19 cellular contexts compared by ENCODE assay signal in genomic region chr20:32960222-32960518, GRCh38. TPM values are rescaled to one million over a fixed set of nuclear protein-coding genes. Genes with fewer than 3 reads are reported as not detected.
DNase-seq lines count a peak whose midpoint lies in the region; ATAC-seq, FAIRE-seq and TF ChIP-seq lines count a peak whose summit lies in the region.
"Had no signal": no experiment of that assay in that cellular context is flagged by ENCODE, and none has a peak within 500 bp of the region (broad histone marks: within the 10 kb centered on the region; RNA-seq: fewer than 3 reads in every experiment).

No MANE protein-coding gene starts in this region.

- H3K4me3 ChIP-seq in right atrium auricular region (no peak overlapping the region), bronchial epithelial cell (ENCODE audit: low read depth, low read length) (no peak overlapping the region), HepG2 (replicated peaks in 1 of 3; ENCODE audit: insufficient read depth in 1 of 3, low read depth in 2 of 3, low read length in 3 of 3) (no peak overlapping the region)
- H3K4me3 ChIP-seq: GM23248 had no signal

- no peak for TF ChIP-seq RAD21 in HepG2 (CRISPR knock-in tag; IDR thresholded peaks at IDR 0.05)

- FAIRE-seq in bronchial epithelial cell (lab: Jason Lieb, UNC) (peak; percentile 32), HepG2 (lab: Jason Lieb, UNC) (no peak)
- FAIRE-seq: A204.1, H54 had no signal

- no peak for ATAC-seq in HepG2
- ATAC-seq in GM18868 (IDR thresholded peaks at IDR 0.05; ENCODE audit: unreplicated experiment): no peak
- ATAC-seq: CD8-positive, alpha-beta T cell; HCT116 had no signal

- no peak overlapping the region for H3K4me2 ChIP-seq in HepG2 (ENCODE audit: low read depth, low read length)

- TF ChIP-seq POLR2A in HepG2 (IDR thresholded peaks at IDR 0.05; ENCODE audit: insufficient read depth in 1 of 2, low read depth in 2 of 2, low read length in 2 of 2): no peak

- H3K79me2 ChIP-seq in HepG2 (ENCODE audit: insufficient read depth, low read length): no peaks in the 10 kb centered on the region

- in situ Hi-C loops in HepG2 (cut with HindIII; ENCODE audit: extremely low pct_ligation_motif_present, low pct_unique_long_range_greater_than_20kb): no loop called here

- H3K9me3 ChIP-seq in right atrium auricular region (peaks cover 4 to 11% of the 10 kb centered on the region in 2 donors), HepG2 (ENCODE audit: low read length) (peaks cover 6% of the 10 kb centered on the region; the same call in 1 of the 2 replicates)

- TF ChIP-seq EP300 in HepG2 (IDR thresholded peaks at IDR 0.05; ENCODE audit: low read depth in 2 of 2, low read length in 2 of 2): no peak
- no peak for TF ChIP-seq EP300 in HepG2 (CRISPR knock-in tag; IDR thresholded peaks at IDR 0.05; ENCODE audit: borderline replicate concordance)

- POLR2A ChIA-PET in HepG2 (lab: Yijun Ruan, JAX): no interaction called here

- no peaks in the 10 kb centered on the region for H4K20me1 ChIP-seq in HepG2 (ENCODE audit: insufficient read depth, low read length)

- H2AFZ ChIP-seq in HepG2 (ENCODE audit: low read length): no peak overlapping the region
- H2AFZ ChIP-seq: GM23248 had no signal

- CTCF ChIA-PET in HepG2 (lab: Yijun Ruan, JAX; ENCODE audit: low intra/inter-chr PET ratio, low total read pairs): no interaction called here

- intact Hi-C loops in cardiac septum (cut with DNase I) (no loop called here), HepG2 (cut with micrococcal nuclease; ENCODE audit: unreplicated experiment) (no loop called here)

- BruUV-seq in HepG2 (replicated peaks; lab: Mats Ljungman, UMichigan): no TSS peak

- H3K27me3 ChIP-seq in right atrium auricular region (no peaks in the 10 kb centered on the region), bronchial epithelial cell (ENCODE audit: control insufficient read depth, insufficient read depth, low read length) (no peaks in the 10 kb centered on the region), HepG2 (ENCODE audit: control insufficient read depth in 1 of 2, insufficient read depth in 2 of 2, low read length in 2 of 2) (peaks cover 15 to 59% of the 10 kb centered on the region in 2 experiments)

- H3K4me1 ChIP-seq in right atrium auricular region (no peaks in the 10 kb centered on the region), HepG2 (ENCODE audit: insufficient read depth, low read length) (peaks cover 7% of the 10 kb centered on the region; the same call in 1 of the 2 replicates)

- H3K27ac ChIP-seq in right atrium auricular region (no peak overlapping the region), HepG2 (ENCODE audit: extremely low read length, insufficient read depth, low read length) (no peak overlapping the region)
- H3K27ac ChIP-seq: GM23248, HL-60 had no signal

- H3K36me3 ChIP-seq in right atrium auricular region (no peaks in the 10 kb centered on the region), bronchial epithelial cell (ENCODE audit: control insufficient read depth, insufficient read depth, low read length) (no peaks in the 10 kb centered on the region), HepG2 (replicated peaks in 1 of 2; ENCODE audit: control insufficient read depth in 1 of 2, insufficient read depth in 2 of 2, low read length in 2 of 2) (no peaks in the 10 kb centered on the region)

- H3K9ac ChIP-seq in HepG2 (ENCODE audit: insufficient read depth, low read depth, low read length): no peak overlapping the region
- H3K9ac ChIP-seq: GM23248 had no signal

- TF ChIP-seq CTCF in right atrium auricular region (IDR thresholded peaks at IDR 0.05): no peak
- TF ChIP-seq CTCF in bronchial epithelial cell (IDR thresholded peaks at IDR 0.05; ENCODE audit: insufficient read depth, low read length, severe bottlenecking): no peak
- TF ChIP-seq CTCF in HepG2 (CRISPR knock-in tag; IDR thresholded peaks at IDR 0.05): no peak

- DNase-seq in right atrium auricular region (ENCODE audit: low spot score) (peak; percentile 47), cardiac septum (ENCODE audit: low spot score) (no peak), bronchial epithelial cell (ENCODE audit: low read depth) (no peak), mesenteric fat pad (ENCODE audit: low spot score) (peak; percentile 71), HepG2 (ENCODE audit: low spot score) (no peak)
- no peak for DNase-seq in activated CD8-positive, alpha-beta memory T cell treated with anti-CD3 and anti-CD28 coated beads, Interleukin-2, amount 50 U/mL, for 4 hours
- DNase-seq: COR-L47, DMS53, GF-D8, GM23248 had no signal

TF ChIP-seq in HepG2, 621 proteins besides CTCF, POLR2A, EP300 and RAD21 (continues in another document):
- TF ChIP-seq ZSCAN21 (CRISPR knock-in tag; IDR thresholded peaks at IDR 0.05; ENCODE audit: borderline replicate concordance) (no peak), ZNF382 (CRISPR knock-in tag; IDR thresholded peaks at IDR 0.05; ENCODE audit: borderline replicate concordance) (no peak), USF2 (IDR thresholded peaks at IDR 0.05; ENCODE audit: low read depth, low read length) (no peak), USF2 (CRISPR knock-in tag; IDR thresholded peaks at IDR 0.05; ENCODE audit: borderline replicate concordance) (no peak), EHMT2 (IDR thresholded peaks at IDR 0.05; ENCODE audit: borderline replicate concordance, low read depth, low read length) (no peak)

RNA-seq across cellular contexts. Expression of gene SUN5, which starts 44.1 kb away (rescaled TPM):
- total RNA-seq in right atrium auricular region: not detected
- not detected for total RNA-seq in cardiac septum
- total RNA-seq in bronchial epithelial cell: not detected in 2 replicates
- total RNA-seq in mesenteric fat pad: not detected
- not detected in 2 replicates for total RNA-seq in HepG2 (2016; rRNA removed; fragmentation: Illumina TruSeq; extraction: Trizol)
- not detected in 2 replicates for total RNA-seq in HepG2 (2016; cell fraction: cytosol; rRNA removed; fragmentation: Illumina TruSeq; extraction: Trizol; ENCODE audit: low read depth)
- not detected in 2 replicates for total RNA-seq in HepG2 (2016; cell fraction: insoluble cytoplasmic fraction; rRNA removed; fragmentation: Illumina TruSeq; extraction: Trizol)
- total RNA-seq in HepG2 (2016; cell fraction: membrane; rRNA removed; fragmentation: Illumina TruSeq; extraction: Trizol): not detected in 2 replicates
- total RNA-seq in HepG2 (2016; cell fraction: nucleus; rRNA removed; fragmentation: Illumina TruSeq; extraction: Trizol): not detected in 2 replicates
- polyA plus RNA-seq in HepG2 (2011; rRNA removed): not detected in 2 replicates
- polyA plus RNA-seq in HepG2 (2011; cell fraction: cytosol; rRNA removed): not detected in 2 replicates
- polyA plus RNA-seq in HepG2 (2011; cell fraction: nucleus; rRNA removed): not detected in 2 replicates
- polyA plus RNA-seq in HepG2 (2012): not detected in 2 replicates
- polyA plus RNA-seq in HepG2 (2016; cell fraction: cytosol; fragmentation: Illumina TruSeq; extraction: Trizol; ENCODE audit: low read depth): not detected in 2 replicates
- polyA plus RNA-seq in HepG2 (2016; cell fraction: insoluble cytoplasmic fraction; fragmentation: Illumina TruSeq; extraction: Trizol; ENCODE audit: low read depth): not detected in 2 replicates
- not detected in 2 replicates for polyA plus RNA-seq in HepG2 (2016; cell fraction: membrane; fragmentation: Illumina TruSeq; extraction: Trizol; ENCODE audit: low read depth)
- not detected in 2 replicates for polyA plus RNA-seq in HepG2 (2016; cell fraction: nucleus; fragmentation: Illumina TruSeq; extraction: Trizol; ENCODE audit: insufficient read depth, low read depth)
- polyA minus RNA-seq in HepG2 (2011; rRNA and poly(A)+ RNA removed; ENCODE audit: low replicate concordance): not detected in 2 replicates
- polyA minus RNA-seq in HepG2 (2011; cell fraction: cytosol; rRNA and poly(A)+ RNA removed): not detected in 2 replicates
- not detected in 2 replicates for polyA minus RNA-seq in HepG2 (2011; cell fraction: nucleus; rRNA and poly(A)+ RNA removed)
- total RNA-seq: CD8-positive, alpha-beta T cell; GM23248 had no signal
- polyA plus RNA-seq: AG04450, BJ, CD14-positive monocyte, GM23248 had no signal

RNA-seq across cellular contexts. Expression of gene BPIFB2, which starts 47.3 kb away (rescaled TPM):
- total RNA-seq in right atrium auricular region: not detected
- not detected for total RNA-seq in cardiac septum
- total RNA-seq in bronchial epithelial cell: not detected in 2 replicates
- total RNA-seq in mesenteric fat pad: not detected
- total RNA-seq in HepG2 (2016; rRNA removed; fragmentation: Illumina TruSeq; extraction: Trizol): 27.4 and 54.5 TPM in 2 replicates
- 7.1 and 9.6 TPM in 2 replicates for total RNA-seq in HepG2 (2016; cell fraction: cytosol; rRNA removed; fragmentation: Illumina TruSeq; extraction: Trizol; ENCODE audit: low read depth)
- total RNA-seq in HepG2 (2016; cell fraction: insoluble cytoplasmic fraction; rRNA removed; fragmentation: Illumina TruSeq; extraction: Trizol): 23.9 and 58.5 TPM in 2 replicates
- total RNA-seq in HepG2 (2016; cell fraction: membrane; rRNA removed; fragmentation: Illumina TruSeq; extraction: Trizol): 14.4 and 19.0 TPM in 2 replicates
- 67.6 and 73.6 TPM in 2 replicates for total RNA-seq in HepG2 (2016; cell fraction: nucleus; rRNA removed; fragmentation: Illumina TruSeq; extraction: Trizol)
- polyA plus RNA-seq in HepG2 (2011; rRNA removed): 902 and 1,439 TPM in 2 replicates
- polyA plus RNA-seq in HepG2 (2011; cell fraction: cytosol; rRNA removed): 445 and 477 TPM in 2 replicates
- 3,378 and 3,757 TPM in 2 replicates for polyA plus RNA-seq in HepG2 (2011; cell fraction: nucleus; rRNA removed)
- polyA plus RNA-seq in HepG2 (2012): 748 and 877 TPM in 2 replicates
- polyA plus RNA-seq in HepG2 (2016; cell fraction: cytosol; fragmentation: Illumina TruSeq; extraction: Trizol; ENCODE audit: low read depth): 16.7 and 20.1 TPM in 2 replicates
- polyA plus RNA-seq in HepG2 (2016; cell fraction: insoluble cytoplasmic fraction; fragmentation: Illumina TruSeq; extraction: Trizol; ENCODE audit: low read depth): 40.9 and 50.4 TPM in 2 replicates
- polyA plus RNA-seq in HepG2 (2016; cell fraction: membrane; fragmentation: Illumina TruSeq; extraction: Trizol; ENCODE audit: low read depth): 25.2 and 26.1 TPM in 2 replicates
- polyA plus RNA-seq in HepG2 (2016; cell fraction: nucleus; fragmentation: Illumina TruSeq; extraction: Trizol; ENCODE audit: insufficient read depth, low read depth): 205 and 206 TPM in 2 replicates
- polyA minus RNA-seq in HepG2 (2011; rRNA and poly(A)+ RNA removed; ENCODE audit: low replicate concordance): 0.19 and 1,018 TPM in 2 replicates
- polyA minus RNA-seq in HepG2 (2011; cell fraction: cytosol; rRNA and poly(A)+ RNA removed): 235 and 377 TPM in 2 replicates
- polyA minus RNA-seq in HepG2 (2011; cell fraction: nucleus; rRNA and poly(A)+ RNA removed): 642 and 673 TPM in 2 replicates
- total RNA-seq: CD8-positive, alpha-beta T cell; GM23248 had no signal
- polyA plus RNA-seq: AG04450, BJ, CD14-positive monocyte, GM23248 had no signal

Comparison
In these comparisons a context has a peak if more than half of its experiments do, and no peak if none do; other contexts are left out.
1. DNase-seq: peak in right atrium auricular region (single experiment) and mesenteric fat pad (single experiment); none in cardiac septum (single experiment), bronchial epithelial cell (single experiment), activated CD8-positive, alpha-beta memory T cell treated with anti-CD3 and anti-CD28 coated beads, Interleukin-2, amount 50 U/mL, for 4 hours (single experiment) and HepG2 (single experiment).